31 cellular contexts compared by ENCODE assay signal in the genomic region with DNA sequence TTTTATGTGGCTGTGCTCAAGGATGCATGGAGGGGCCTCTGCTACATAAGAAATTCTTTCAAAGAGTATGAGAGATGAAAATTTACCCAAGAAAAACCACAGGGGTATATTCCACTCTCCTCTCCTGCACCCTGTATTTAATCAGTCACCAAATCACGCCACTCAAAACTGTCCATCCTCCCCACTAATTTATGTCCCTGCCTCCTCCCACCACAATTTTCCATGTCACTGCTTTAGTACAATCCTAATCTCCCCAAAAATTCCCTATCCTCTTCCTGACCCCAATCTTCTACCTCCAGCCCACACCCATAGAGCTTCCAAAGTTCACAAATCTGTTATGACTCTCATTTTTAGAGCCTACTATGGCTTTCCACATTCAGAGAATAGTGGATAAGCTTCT.
DNase-seq lines count a peak whose midpoint lies in the region; TF ChIP-seq lines count a peak whose summit lies in the region.
"Had no signal": no experiment of that assay in that cellular context is flagged by ENCODE, and none has a peak within 500 bp of the region (broad histone marks: within the 10 kb centered on the region; RNA-seq: fewer than 3 reads in every experiment).

No MANE protein-coding gene starts in this region.

- no peak overlapping the region for H2BK120ac ChIP-seq in neuronal stem cell (ENCODE audit: low read depth, low read length)

- no peaks in the 10 kb centered on the region for H3K36me3 Mint-ChIP-seq in nephron progenitor cell (ENCODE audit: low read depth)
- H3K36me3 Mint-ChIP-seq: CD14-positive monocyte; CD4-positive, alpha-beta memory T cell; CD4-positive, CD25-positive, alpha-beta regulatory T cell; CD8-positive, alpha-beta memory T cell; CD8-positive, alpha-beta T cell had no signal

- H3K4me1 ChIP-seq in neuronal stem cell (ENCODE audit: control insufficient read depth in 2 of 2, insufficient read depth in 1 of 2, low read depth in 1 of 2, low read length in 2 of 2): peaks cover 0 to 1% of the 10 kb centered on the region in 2 donors
- H3K4me1 ChIP-seq: A549; BE2C; BLaER1; BLaER1 treated with 17β-estradiol and CSF1 and Interleukin-3, amounts not matched to agents 10 nM and 100 nM had no signal

- DNase-seq in nephron progenitor cell (no peak), NCI-H1105 treated with DMSO at 0.1 percent for 48 hours (lab: John Stamatoyannopoulos, UW) (no peak), neuronal stem cell (ENCODE audit: low spot score) (no peak)
- DNase-seq: 8988T; ACHN; AML-193; BE2C; C1 segment of cervical spinal cord; Caco-2; Calu3; CD4-positive, alpha-beta memory T cell; CD4-positive, alpha-beta T cell; CD4-positive, CD25-positive, alpha-beta regulatory T cell; CD8-positive, alpha-beta memory T cell; CD8-positive, alpha-beta T cell; COR-L47; DMS 273 treated with DMSO at 0.1 percent for 48 hours; DMS153; DMS53; DMS79; DMS79 treated with DMSO at 0.1 percent for 48 hours; DND-41; EL had no signal

- H3K9me3 Mint-ChIP-seq in nephron progenitor cell: peaks cover 3% of the 10 kb centered on the region
- H3K9me3 Mint-ChIP-seq: CD8-positive, alpha-beta T cell had no signal

- H3K27me3 ChIP-seq in neuronal stem cell (ENCODE audit: control insufficient read depth in 3 of 3, insufficient read depth in 3 of 3, low read depth in 1 of 3, low read length in 3 of 3): no peaks in the 10 kb centered on the region
- H3K27me3 ChIP-seq: BE2C; BLaER1; BLaER1 treated with 17β-estradiol and CSF1 and Interleukin-3, amounts not matched to agents 10 nM and 100 nM had no signal

- H3K36me3 ChIP-seq in neuronal stem cell (replicated peaks in 1 of 2; ENCODE audit: control insufficient read depth in 2 of 2, insufficient read depth in 2 of 2, low read length in 2 of 2): no peaks in the 10 kb centered on the region
- H3K36me3 ChIP-seq: BE2C; BLaER1; BLaER1 treated with 17β-estradiol and CSF1 and Interleukin-3, amounts not matched to agents 10 nM and 100 nM had no signal

- H3K9ac ChIP-seq in neuronal stem cell (ENCODE audit: low read depth, low read length, poor library complexity): no peak overlapping the region
- H3K9ac ChIP-seq: BLaER1; BLaER1 treated with 17β-estradiol and CSF1 and Interleukin-3, amounts not matched to agents 10 nM and 100 nM had no signal

- no peak overlapping the region for H2BK5ac ChIP-seq in neuronal stem cell (ENCODE audit: low read length)

- peaks cover 9% of the 10 kb centered on the region for H3K27me3 Mint-ChIP-seq in nephron progenitor cell (ENCODE audit: low read depth, poor library complexity)
- H3K27me3 Mint-ChIP-seq: B cell; CD4-positive, alpha-beta memory T cell; CD4-positive, alpha-beta T cell; CD4-positive, CD25-positive, alpha-beta regulatory T cell; CD8-positive, alpha-beta memory T cell had no signal

- no peak overlapping the region for H3K4me2 ChIP-seq in neuronal stem cell (ENCODE audit: insufficient read depth, low read length, poor library complexity, severe bottlenecking)
- H3K4me2 ChIP-seq: A549; BLaER1; BLaER1 treated with 17β-estradiol and CSF1 and Interleukin-3, amounts not matched to agents 10 nM and 100 nM had no signal

- H4K91ac ChIP-seq in neuronal stem cell (ENCODE audit: low read depth, low read length, poor library complexity): no peak overlapping the region

- no peak overlapping the region for H2AFZ ChIP-seq in neuronal stem cell (ENCODE audit: low read length)

- no peak overlapping the region for H3K23ac ChIP-seq in neuronal stem cell (ENCODE audit: low read depth, low read length, poor library complexity)

- H4K8ac ChIP-seq in neuronal stem cell (ENCODE audit: low read depth, low read length): no peak overlapping the region

- H2AK5ac ChIP-seq in neuronal stem cell (ENCODE audit: low read depth, low read length): no peak overlapping the region

- H3K4me1 Mint-ChIP-seq in nephron progenitor cell: peaks cover 22% of the 10 kb centered on the region
- H3K4me1 Mint-ChIP-seq: B cell; CD14-positive monocyte; CD4-positive, alpha-beta memory T cell; CD4-positive, CD25-positive, alpha-beta regulatory T cell; CD8-positive, alpha-beta memory T cell had no signal

- no peak overlapping the region for H3K27ac ChIP-seq in neuronal stem cell (replicated peaks; ENCODE audit: low read length)
- H3K27ac ChIP-seq: 22Rv1; A549; BLaER1; BLaER1 treated with 17β-estradiol and CSF1 and Interleukin-3, amounts not matched to agents 10 nM and 100 nM; C4-2B had no signal

- no peak for TF ChIP-seq RAD21 in Ishikawa (IDR thresholded peaks at IDR 0.05; ENCODE audit: low read depth)

- no peak overlapping the region for H3K4me3 ChIP-seq in neuronal stem cell (ENCODE audit: low read length in 2 of 2)
- H3K4me3 ChIP-seq: A549; BLaER1; BLaER1 treated with 17β-estradiol and CSF1 and Interleukin-3, amounts not matched to agents 10 nM and 100 nM had no signal

- no peaks in the 10 kb centered on the region for H3K79me1 ChIP-seq in neuronal stem cell (ENCODE audit: low read depth, low read length)

- H2BK12ac ChIP-seq in neuronal stem cell (ENCODE audit: low read length): no peak overlapping the region

- no peak for TF ChIP-seq CTCF in nephron progenitor cell (IDR thresholded peaks at IDR 0.05)

- peak; percentile 86 for TF ChIP-seq EP300 in Ishikawa (IDR thresholded peaks at IDR 0.05; ENCODE audit: borderline replicate concordance)

- H3K18ac ChIP-seq in neuronal stem cell (ENCODE audit: low read length): no peak overlapping the region

- H3K14ac ChIP-seq in neuronal stem cell (ENCODE audit: low read length): no peak overlapping the region

- no peak overlapping the region for H2BK15ac ChIP-seq in neuronal stem cell (ENCODE audit: low read length)

- WGBS in neuronal stem cell (ENCODE audit: extremely low coverage in 2 of 2, insufficient read length in 2 of 2, insufficient replicate concordance in 1 of 2), 2 donors: no CpG with 5 or more reads among the region's 1 CpG

- no peaks in the 10 kb centered on the region for H3K9me3 ChIP-seq in neuronal stem cell (replicated peaks in 1 of 2; ENCODE audit: control insufficient read depth in 2 of 2, insufficient read depth in 1 of 2, low read depth in 1 of 2, low read length in 2 of 2)
- H3K9me3 ChIP-seq: A549, BE2C, BLaER1, Caco-2 had no signal

- no peak overlapping the region for H3K4me3 Mint-ChIP-seq in nephron progenitor cell
- H3K4me3 Mint-ChIP-seq: B cell; CD14-positive monocyte; CD4-positive, alpha-beta memory T cell; CD4-positive, alpha-beta T cell; CD4-positive, CD25-positive, alpha-beta regulatory T cell; CD8-positive, alpha-beta memory T cell; CD8-positive, alpha-beta T cell had no signal

- no peak overlapping the region for H3K4ac ChIP-seq in neuronal stem cell (ENCODE audit: low read length)

- peak overlapping the region; percentile 36 for H3K27ac Mint-ChIP-seq in nephron progenitor cell
- H3K27ac Mint-ChIP-seq: B cell; CD14-positive monocyte; CD4-positive, alpha-beta memory T cell; CD4-positive, alpha-beta T cell; CD8-positive, alpha-beta memory T cell; CD8-positive, alpha-beta T cell had no signal

TF ChIP-seq in Ishikawa, 13 proteins besides CTCF, POLR2A, EP300 and RAD21:
- TF ChIP-seq, protein P1, sequence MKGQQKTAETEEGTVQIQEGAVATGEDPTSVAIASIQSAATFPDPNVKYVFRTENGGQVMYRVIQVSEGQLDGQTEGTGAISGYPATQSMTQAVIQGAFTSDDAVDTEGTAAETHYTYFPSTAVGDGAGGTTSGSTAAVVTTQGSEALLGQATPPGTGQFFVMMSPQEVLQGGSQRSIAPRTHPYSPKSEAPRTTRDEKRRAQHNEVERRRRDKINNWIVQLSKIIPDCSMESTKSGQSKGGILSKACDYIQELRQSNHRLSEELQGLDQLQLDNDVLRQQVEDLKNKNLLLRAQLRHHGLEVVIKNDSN (IDR thresholded peaks at IDR 0.05): no peak
- TF ChIP-seq, protein P2, sequence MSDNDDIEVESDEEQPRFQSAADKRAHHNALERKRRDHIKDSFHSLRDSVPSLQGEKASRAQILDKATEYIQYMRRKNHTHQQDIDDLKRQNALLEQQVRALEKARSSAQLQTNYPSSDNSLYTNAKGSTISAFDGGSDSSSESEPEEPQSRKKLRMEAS (IDR thresholded peaks at IDR 0.05): no peak
- peak; percentile 57 for TF ChIP-seq TEAD4 (IDR thresholded peaks at IDR 0.05)
- TF ChIP-seq CEBPB (IDR thresholded peaks at IDR 0.05): no peak
- TF ChIP-seq YY1 (IDR thresholded peaks at IDR 0.05; ENCODE audit: low read depth): no peak
- TF ChIP-seq ZBTB7A (IDR thresholded peaks at IDR 0.05; ENCODE audit: low read depth): no peak
- TF ChIP-seq CREB1 (IDR thresholded peaks at IDR 0.05; ENCODE audit: low read depth): no peak
- TF ChIP-seq TAF1 (IDR thresholded peaks at IDR 0.05; ENCODE audit: low read depth): no peak
- peak; percentile 71 for TF ChIP-seq FOXM1 (IDR thresholded peaks at IDR 0.05; ENCODE audit: borderline replicate concordance, low read depth)
- TF ChIP-seq EGR1 (IDR thresholded peaks at IDR 0.05): no peak
- TF ChIP-seq, protein P3, sequence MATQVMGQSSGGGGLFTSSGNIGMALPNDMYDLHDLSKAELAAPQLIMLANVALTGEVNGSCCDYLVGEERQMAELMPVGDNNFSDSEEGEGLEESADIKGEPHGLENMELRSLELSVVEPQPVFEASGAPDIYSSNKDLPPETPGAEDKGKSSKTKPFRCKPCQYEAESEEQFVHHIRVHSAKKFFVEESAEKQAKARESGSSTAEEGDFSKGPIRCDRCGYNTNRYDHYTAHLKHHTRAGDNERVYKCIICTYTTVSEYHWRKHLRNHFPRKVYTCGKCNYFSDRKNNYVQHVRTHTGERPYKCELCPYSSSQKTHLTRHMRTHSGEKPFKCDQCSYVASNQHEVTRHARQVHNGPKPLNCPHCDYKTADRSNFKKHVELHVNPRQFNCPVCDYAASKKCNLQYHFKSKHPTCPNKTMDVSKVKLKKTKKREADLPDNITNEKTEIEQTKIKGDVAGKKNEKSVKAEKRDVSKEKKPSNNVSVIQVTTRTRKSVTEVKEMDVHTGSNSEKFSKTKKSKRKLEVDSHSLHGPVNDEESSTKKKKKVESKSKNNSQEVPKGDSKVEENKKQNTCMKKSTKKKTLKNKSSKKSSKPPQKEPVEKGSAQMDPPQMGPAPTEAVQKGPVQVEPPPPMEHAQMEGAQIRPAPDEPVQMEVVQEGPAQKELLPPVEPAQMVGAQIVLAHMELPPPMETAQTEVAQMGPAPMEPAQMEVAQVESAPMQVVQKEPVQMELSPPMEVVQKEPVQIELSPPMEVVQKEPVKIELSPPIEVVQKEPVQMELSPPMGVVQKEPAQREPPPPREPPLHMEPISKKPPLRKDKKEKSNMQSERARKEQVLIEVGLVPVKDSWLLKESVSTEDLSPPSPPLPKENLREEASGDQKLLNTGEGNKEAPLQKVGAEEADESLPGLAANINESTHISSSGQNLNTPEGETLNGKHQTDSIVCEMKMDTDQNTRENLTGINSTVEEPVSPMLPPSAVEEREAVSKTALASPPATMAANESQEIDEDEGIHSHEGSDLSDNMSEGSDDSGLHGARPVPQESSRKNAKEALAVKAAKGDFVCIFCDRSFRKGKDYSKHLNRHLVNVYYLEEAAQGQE (IDR thresholded peaks at IDR 0.05; ENCODE audit: low read depth): no peak
- TF ChIP-seq TCF12 (IDR thresholded peaks at IDR 0.05; ENCODE audit: low read depth): 0 out of 2 replicates have a peak, but pooled peaks have one; percentile 81
- TF ChIP-seq NFIC (IDR thresholded peaks at IDR 0.05): peak; percentile 42; the same call in 1 of the 2 replicates
